Comparison of ENCODE assay signal across 28 cellular contexts in genomic region chr21:42809171-42809570, GRCh38.
"Had no signal": no experiment of that assay in that cellular context is flagged by ENCODE, and none has a peak within 500 bp of the region (broad histone marks: within the 10 kb centered on the region; RNA-seq: fewer than 3 reads in every experiment).

No MANE protein-coding gene starts in this region.

- H3K4me1 Mint-ChIP-seq: activated CD4-positive, alpha-beta T cell treated with anti-CD3 and anti-CD28 coated beads for 36 hours had no signal

- H3K4me1 ChIP-seq: adrenal gland, body of pancreas, breast epithelium, SJSA1 had no signal

- H3K4me3 Mint-ChIP-seq: activated CD4-positive, alpha-beta memory T cell treated with anti-CD3 and anti-CD28 coated beads for 36 hours; activated CD4-positive, alpha-beta T cell treated with anti-CD3 and anti-CD28 coated beads for 36 hours; activated naive CD4-positive, alpha-beta T cell treated with anti-CD3 and anti-CD28 coated beads for 36 hours; activated T-cell treated with anti-CD3 and anti-CD28 coated beads, Interleukin-2, amount 50 U/mL, for 4 hours; activated T-helper 1 cell treated with anti-CD3 and anti-CD28 coated beads, Interleukin-12 subunit alpha, Interleukin-12 subunit beta, Interleukin-2, Interleukin-4 antibody, amounts not matched to agents 30 ng/mL and 10 ng/mL and 1 ng/mL, durations not matched to agents 14 hours and 24 hours and 36 hours; T-helper 1 cell treated with Interleukin-12 subunit alpha and Interleukin-12 subunit beta and Interleukin-4 antibody, amounts not matched to agents 30 μg/mL and 1 μg/mL, for 36 hours; T-helper 2 cell treated with Interferon-gamma antibody and Interleukin-4, amounts not matched to agents 5 μg/mL and 100 μg/mL, for 36 hours had no signal

- H3K9me3 ChIP-seq: adrenal gland, body of pancreas, breast epithelium, SJSA1, SK-N-SH had no signal

- H3K4me2 ChIP-seq: SK-N-SH had no signal

- H3K9me3 Mint-ChIP-seq: activated CD4-positive, alpha-beta memory T cell treated with anti-CD3 and anti-CD28 coated beads for 36 hours; activated naive CD4-positive, alpha-beta T cell treated with anti-CD3 and anti-CD28 coated beads for 36 hours; activated naive CD4-positive, alpha-beta T cell treated with anti-CD3 and anti-CD28 coated beads, Interleukin-2, amount 50 U/mL, for 72 hours; activated T-cell treated with anti-CD3 and anti-CD28 coated beads, Interleukin-2, amount 50 U/mL, for 4 hours; T-helper 1 cell treated with Interleukin-12 subunit alpha and Interleukin-12 subunit beta and Interleukin-4 antibody, amounts not matched to agents 30 μg/mL and 1 μg/mL, for 36 hours had no signal

- H3K27me3 ChIP-seq: adrenal gland, body of pancreas, breast epithelium had no signal

- FAIRE-seq: astrocyte, TTC549 had no signal

- DNase-seq: activated CD4-positive, alpha-beta memory T cell treated with anti-CD3 and anti-CD28 coated beads for 36 hours; activated CD4-positive, alpha-beta T cell treated with anti-CD3 and anti-CD28 coated beads for 36 hours; activated CD4-positive, alpha-beta T cell treated with anti-CD3 and anti-CD28 coated beads, Interleukin-2, amount 50 U/mL, for 1 hour; activated gamma-delta T cell treated with Interleukin-2 at 50 U/mL for 16 hours; activated naive CD4-positive, alpha-beta T cell treated with anti-CD3 and anti-CD28 coated beads for 36 hours; activated T-cell treated with anti-CD3 and anti-CD28 coated beads for 4 hours; activated T-cell treated with anti-CD3 and anti-CD28 coated beads, Interleukin-2, amount 50 U/mL, for 4 hours; adrenal gland; body of pancreas; Kasumi-1; KG1; MG63; NCI-H1048; NCI-H1436 treated with DMSO at 0.1 percent for 48 hours; NCI-H1694 treated with DMSO at 0.1 percent for 48 hours; NCI-H2029; NCI-H345; NCI-H524 treated with DMSO at 0.1 percent for 48 hours; SHP77 treated with DMSO at 0.1 percent for 48 hours; SK-N-SH had no signal

- H3K27ac ChIP-seq: adrenal gland, body of pancreas, breast epithelium, SJSA1 had no signal

- H3K27ac Mint-ChIP-seq: activated CD4-positive, alpha-beta memory T cell treated with anti-CD3 and anti-CD28 coated beads for 36 hours; activated CD4-positive, alpha-beta T cell treated with anti-CD3 and anti-CD28 coated beads for 36 hours; activated naive CD4-positive, alpha-beta T cell treated with anti-CD3 and anti-CD28 coated beads for 36 hours; activated naive CD4-positive, alpha-beta T cell treated with anti-CD3 and anti-CD28 coated beads, Interleukin-2, amount 50 U/mL, for 72 hours; activated T-helper 1 cell treated with anti-CD3 and anti-CD28 coated beads, Interleukin-12 subunit alpha, Interleukin-12 subunit beta, Interleukin-2, Interleukin-4 antibody, amounts not matched to agents 30 ng/mL and 10 ng/mL and 1 ng/mL, durations not matched to agents 14 hours and 24 hours and 36 hours; T-helper 1 cell treated with Interleukin-12 subunit alpha and Interleukin-12 subunit beta and Interleukin-4 antibody, amounts not matched to agents 30 μg/mL and 1 μg/mL, for 36 hours; T-helper 2 cell treated with Interferon-gamma antibody and Interleukin-4, amounts not matched to agents 5 μg/mL and 100 μg/mL, for 36 hours had no signal

- H3K36me3 ChIP-seq: adrenal gland, breast epithelium, MG63, SJSA1 had no signal

- H3K4me3 ChIP-seq: adrenal gland, body of pancreas, breast epithelium, MG63, SJSA1 had no signal

- H3K9ac ChIP-seq: SK-N-SH had no signal

- H3K27me3 Mint-ChIP-seq: activated CD4-positive, alpha-beta T cell treated with anti-CD3 and anti-CD28 coated beads for 36 hours had no signal

- H3K36me3 Mint-ChIP-seq: activated CD4-positive, alpha-beta memory T cell treated with anti-CD3 and anti-CD28 coated beads for 36 hours; activated naive CD4-positive, alpha-beta T cell treated with anti-CD3 and anti-CD28 coated beads, Interleukin-2, amount 50 U/mL, for 72 hours had no signal
